In genomic region chr2:230924470-230925341, GRCh38 we compare ENCODE assay signal across 8 cellular contexts. TPM values are rescaled to one million over a fixed set of nuclear protein-coding genes. Genes with fewer than 3 reads are reported as not detected.
DNase-seq lines count a peak whose midpoint lies in the region; ATAC-seq, FAIRE-seq and TF ChIP-seq lines count a peak whose summit lies in the region.

GPR55 (minus strand) TSS chr2:230925242; CDS start chr2:230910962, 14,280 bp downstream.

- H3K4me3 ChIP-seq in AG09309 (ENCODE audit: control insufficient read depth, low read depth, low read length) (no peak within 1 kb of the TSS), small intestine (ENCODE audit: low read depth in 1 of 2, low read length in 2 of 2) (peak within 1 kb of the TSS in 1 of 2 donors; percentile 33)

- H3K27ac Mint-ChIP-seq in T-helper 2 cell treated with Interferon-gamma antibody and Interleukin-4, amounts not matched to agents 5 μg/mL and 100 μg/mL, for 36 hours, result peak within 1 kb of the TSS; percentile 79

- no peaks in the 10 kb centered on the region for H3K9me3 Mint-ChIP-seq in T-helper 2 cell treated with Interferon-gamma antibody and Interleukin-4, amounts not matched to agents 5 μg/mL and 100 μg/mL, for 36 hours

- peak; percentile 6 for TF ChIP-seq CTCF in AG09309 (IDR thresholded peaks at IDR 0.05; ENCODE audit: control insufficient read depth, insufficient read depth, low read depth, low read length, missing control alignments)

- 51 to 68% (median 56%) methylated on average over 26 of the region's 26 CpGs for WGBS in small intestine, 3 donors

- peak within 1 kb of the TSS; percentile 77 for H3K4me3 Mint-ChIP-seq in T-helper 2 cell treated with Interferon-gamma antibody and Interleukin-4, amounts not matched to agents 5 μg/mL and 100 μg/mL, for 36 hours

- peaks cover 20% of the 10 kb centered on the region for H3K27me3 Mint-ChIP-seq in T-helper 2 cell treated with Interferon-gamma antibody and Interleukin-4, amounts not matched to agents 5 μg/mL and 100 μg/mL, for 36 hours (ENCODE audit: low read depth)

- H3K27me3 ChIP-seq in small intestine (ENCODE audit: control insufficient read depth in 2 of 2, insufficient read depth in 2 of 2, low read length in 2 of 2), result no peaks in the 10 kb centered on the region

- FAIRE-seq in small intestine (lab: Jason Lieb, UNC), result no peak

- TF ChIP-seq POLR2A in GM18951 (IDR thresholded peaks at IDR 0.05; ENCODE audit: extremely low read depth, insufficient read depth, insufficient read length), result peak; percentile 68

- H3K27ac ChIP-seq in small intestine (ENCODE audit: low read depth in 1 of 2, low read length in 1 of 2), result peak within 1 kb of the TSS; percentile 24 to 68

- H3K4me1 ChIP-seq in small intestine (ENCODE audit: control insufficient read depth in 2 of 2, insufficient read depth in 1 of 2, low read depth in 1 of 2, low read length in 1 of 2), result no peaks in the 10 kb centered on the region

- H3K4me1 Mint-ChIP-seq in T-helper 2 cell treated with Interferon-gamma antibody and Interleukin-4, amounts not matched to agents 5 μg/mL and 100 μg/mL, for 36 hours (ENCODE audit: low read depth), result peaks cover 36% of the 10 kb centered on the region

- DNase-seq in AG09309 (ENCODE audit: low read depth) (no peak), cerebellar cortex (ENCODE audit: low spot score) (peak; percentile 16), small intestine (peak; percentile 52), NCI-H2227 treated with DMSO at 0.1 percent for 48 hours (lab: John Stamatoyannopoulos, UW) (no peak), NCI-H526 (lab: John Stamatoyannopoulos, UW) (no peak)
- peak; percentile 75 for DNase-seq in T-helper 2 cell treated with Interferon-gamma antibody and Interleukin-4, amounts not matched to agents 5 μg/mL and 100 μg/mL, for 36 hours (ENCODE audit: low spot score)

- peaks cover 3% of the 10 kb centered on the region for H3K36me3 Mint-ChIP-seq in T-helper 2 cell treated with Interferon-gamma antibody and Interleukin-4, amounts not matched to agents 5 μg/mL and 100 μg/mL, for 36 hours (ENCODE audit: low read depth)

- no peaks in the 10 kb centered on the region for H3K9me3 ChIP-seq in small intestine (ENCODE audit: control insufficient read depth, low read depth)

- in situ Hi-C loops in GM18951 (cut with MboI; ENCODE audit: low sequenced_read_pairs, unreplicated experiment), result no loop called here

- H3K36me3 ChIP-seq in small intestine (ENCODE audit: control insufficient read depth in 2 of 2, insufficient read depth in 2 of 2, low read length in 2 of 2), result no peaks in the 10 kb centered on the region

- ATAC-seq in HG03097 (IDR thresholded peaks at IDR 0.05; ENCODE audit: low FRiP score, unreplicated experiment), result peak; percentile 32

RNA-seq across cellular contexts. Expression of gene GPR55, which starts in this region (rescaled TPM):
- 1 to 10 TPM in 1 of 3 donors, under 1 TPM in 2; 0.22 to 1.6 (median 0.42) TPM for polyA plus RNA-seq in small intestine

Comparison
In these comparisons a context has a peak if more than half of its experiments do, and no peak if none do; other contexts are left out.
1. DNase-seq: peak in T-helper 2 cell treated with Interferon-gamma antibody and Interleukin-4, amounts not matched to agents 5 μg/mL and 100 μg/mL, for 36 hours (single experiment), cerebellar cortex (single experiment) and small intestine (single experiment); none in AG09309 (single experiment), NCI-H2227 treated with DMSO at 0.1 percent for 48 hours (single experiment) and NCI-H526 (0 of 2).